Comparison of ENCODE assay signal across 29 cellular contexts in the genomic region with DNA sequence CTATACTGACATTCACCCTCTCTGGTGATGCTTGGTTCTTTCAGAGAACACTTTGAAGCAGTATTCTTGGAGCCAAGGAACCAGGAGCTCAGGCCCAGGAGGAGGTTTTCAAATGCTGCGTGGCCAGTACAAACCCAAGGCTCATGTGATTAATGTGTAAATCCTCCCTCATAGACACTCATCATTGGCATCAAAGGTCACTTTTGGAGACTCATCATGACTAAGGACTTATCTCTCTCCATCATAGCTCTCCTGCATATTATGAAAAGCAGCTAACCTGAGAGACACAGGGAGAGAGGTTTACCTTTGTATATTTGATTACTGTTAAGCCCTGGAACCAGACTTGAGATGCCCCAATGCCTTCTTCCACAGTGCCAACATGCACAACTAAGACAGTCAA.
"Had no signal": no experiment of that assay in that cellular context is flagged by ENCODE, and none has a peak within 500 bp of the region (broad histone marks: within the 10 kb centered on the region; RNA-seq: fewer than 3 reads in every experiment).

No MANE protein-coding gene starts in this region.

- DNase-seq: colonic mucosa; cortex of kidney; effector CD8-positive, alpha-beta T cell; effector memory CD8-positive, alpha-beta T cell; endodermal cell; erythroblast; esophagus squamous epithelium; foreskin fibroblast; foreskin melanocyte; gastrocnemius medialis; glutamatergic neuron; head of caudate nucleus; heart right ventricle; hippocampal formation; left cardiac atrium; left lung; left ventricle myocardium superior; lower lobe of right lung; mucosa of descending colon; naive B cell; naive thymus-derived CD8-positive, alpha-beta T cell had no signal

- H3K27me3 ChIP-seq: colonic mucosa, esophagus squamous epithelium, gastrocnemius medialis, heart right ventricle, left lung had no signal

- FAIRE-seq: endometrium, islet of Langerhans, keratinocyte had no signal

- ATAC-seq: effector memory CD8-positive, alpha-beta T cell; esophagus mucosa; gastrocnemius medialis; heart right ventricle; left cardiac atrium; left lung; left ventricle myocardium superior; lower lobe of right lung; mucosa of descending colon; naive thymus-derived CD8-positive, alpha-beta T cell had no signal

- H3K4me3 ChIP-seq: colonic mucosa, esophagus squamous epithelium, gastrocnemius medialis, heart right ventricle, left lung, lower lobe of right lung, mucosa of descending colon had no signal

- H3K27ac ChIP-seq: colonic mucosa, epithelial cell of prostate, esophagus squamous epithelium, gastrocnemius medialis, heart right ventricle, left lung, lower lobe of right lung had no signal

- H3K36me3 ChIP-seq: colonic mucosa, esophagus squamous epithelium, gastrocnemius medialis, heart right ventricle, left lung, lower lobe of right lung had no signal

- H3K4me1 ChIP-seq: colonic mucosa, esophagus squamous epithelium, gastrocnemius medialis, heart right ventricle, left lung, lower lobe of right lung had no signal

- H3K27ac Mint-ChIP-seq: dendritic cell treated with granulocyte-macrophage colony-stimulating factor and Interleukin-4, amounts not matched to agents 40 ng/mL and 50 ng/mL, for 4 days; effector memory CD8-positive, alpha-beta T cell; endodermal cell; memory B cell; mesothelial cell of epicardium; naive B cell; naive thymus-derived CD8-positive, alpha-beta T cell had no signal
